Comparison of ENCODE assay signal across 16 cellular contexts in the genomic region with DNA sequence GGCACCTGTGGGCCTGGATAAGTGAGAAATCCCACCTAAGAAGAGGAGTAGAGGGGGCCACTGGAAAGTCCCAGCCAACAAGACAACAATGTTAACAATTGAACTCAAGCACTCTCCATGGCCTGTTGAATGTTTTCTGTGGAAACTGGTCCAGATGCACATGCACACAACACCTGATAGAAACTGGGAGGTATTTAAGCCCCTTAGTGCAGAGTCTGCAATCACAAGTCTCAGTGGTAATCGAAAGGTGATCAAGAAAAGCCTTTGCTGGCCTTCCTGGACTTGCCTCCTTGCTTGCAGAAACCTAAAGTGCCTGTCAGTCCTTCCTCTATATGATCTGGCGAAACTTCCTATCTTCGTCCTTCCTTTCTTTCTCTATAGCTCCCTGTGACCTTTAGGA.
"Had no signal": no experiment of that assay in that cellular context is flagged by ENCODE, and none has a peak within 500 bp of the region (broad histone marks: within the 10 kb centered on the region; RNA-seq: fewer than 3 reads in every experiment).

No MANE protein-coding gene starts in this region.

- H3K36me3 ChIP-seq: brain microvascular endothelial cell, lower lobe of right lung, ovary, thyroid gland had no signal

- H3K27ac ChIP-seq: brain microvascular endothelial cell, lower lobe of right lung, ovary, thyroid gland had no signal

- H3K27me3 ChIP-seq: brain microvascular endothelial cell, ovary, thyroid gland had no signal

- H3K4me3 ChIP-seq: lower lobe of right lung, ovary, thyroid gland had no signal

- ATAC-seq: effector memory CD8-positive, alpha-beta T cell; T-helper 17 cell; WTC11 had no signal

- H3K9me3 Mint-ChIP-seq: activated CD4-positive, alpha-beta T cell treated with anti-CD3 and anti-CD28 coated beads, Interleukin-2, amount 10 ng/mL, durations not matched to agents 7 days and 5 days; activated naive CD8-positive, alpha-beta T cell treated with anti-CD3 and anti-CD28 coated beads for 36 hours; activated T-helper 1 cell treated with anti-CD3 and anti-CD28 coated beads, Interleukin-12 subunit alpha, Interleukin-12 subunit beta, Interleukin-2, Interleukin-4 antibody, amounts not matched to agents 30 ng/mL and 10 ng/mL and 1 ng/mL, durations not matched to agents 14 hours and 24 hours and 36 hours; dendritic cell treated with granulocyte-macrophage colony-stimulating factor and Interleukin-4, amounts not matched to agents 40 ng/mL and 50 ng/mL, for 4 days; effector memory CD8-positive, alpha-beta T cell; WTC11 had no signal

- H3K27me3 Mint-ChIP-seq: activated CD4-positive, alpha-beta T cell treated with anti-CD3 and anti-CD28 coated beads, Interleukin-2, amount 10 ng/mL, durations not matched to agents 7 days and 5 days; activated naive CD8-positive, alpha-beta T cell treated with anti-CD3 and anti-CD28 coated beads for 36 hours; dendritic cell treated with granulocyte-macrophage colony-stimulating factor and Interleukin-4, amounts not matched to agents 40 ng/mL and 50 ng/mL, for 4 days; effector memory CD8-positive, alpha-beta T cell; T-helper 17 cell had no signal

- H3K4me1 ChIP-seq: lower lobe of right lung, thyroid gland had no signal

- H3K4me1 Mint-ChIP-seq: activated CD4-positive, alpha-beta T cell treated with anti-CD3 and anti-CD28 coated beads, Interleukin-2, amount 10 ng/mL, durations not matched to agents 7 days and 5 days had no signal

- DNase-seq: activated CD4-positive, alpha-beta T cell treated with anti-CD3 and anti-CD28 coated beads, Interleukin-2, amount 10 ng/mL, durations not matched to agents 7 days and 5 days; activated naive CD8-positive, alpha-beta T cell treated with anti-CD3 and anti-CD28 coated beads for 36 hours; brain microvascular endothelial cell; cerebellar nuclear complex; effector memory CD8-positive, alpha-beta T cell; foreskin melanocyte; head of caudate nucleus; lower lobe of right lung; ovary; stimulated activated CD4-positive, alpha-beta T cell treated with anti-CD3 and anti-CD28 coated beads, Interleukin-12 subunit alpha, Interleukin-12 subunit beta, amount 100 ng/mL, for 4 hours; stimulated activated CD4-positive, alpha-beta T cell treated with anti-CD3 and anti-CD28 coated beads, Interleukin-2, amount 100 ng/mL, for 24 hours; T-helper 17 cell; thyroid gland had no signal

- H3K36me3 Mint-ChIP-seq: activated naive CD8-positive, alpha-beta T cell treated with anti-CD3 and anti-CD28 coated beads for 36 hours; WTC11 had no signal

- H3K4me3 Mint-ChIP-seq: activated CD4-positive, alpha-beta T cell treated with anti-CD3 and anti-CD28 coated beads, Interleukin-2, amount 10 ng/mL, durations not matched to agents 7 days and 5 days; activated naive CD8-positive, alpha-beta T cell treated with anti-CD3 and anti-CD28 coated beads for 36 hours; activated T-helper 1 cell treated with anti-CD3 and anti-CD28 coated beads, Interleukin-12 subunit alpha, Interleukin-12 subunit beta, Interleukin-2, Interleukin-4 antibody, amounts not matched to agents 30 ng/mL and 10 ng/mL and 1 ng/mL, durations not matched to agents 14 hours and 24 hours and 36 hours; dendritic cell treated with granulocyte-macrophage colony-stimulating factor and Interleukin-4, amounts not matched to agents 40 ng/mL and 50 ng/mL, for 4 days; effector memory CD8-positive, alpha-beta T cell; T-helper 17 cell; WTC11 had no signal

- H3K27ac Mint-ChIP-seq: activated CD4-positive, alpha-beta T cell treated with anti-CD3 and anti-CD28 coated beads, Interleukin-2, amount 10 ng/mL, durations not matched to agents 7 days and 5 days; activated naive CD8-positive, alpha-beta T cell treated with anti-CD3 and anti-CD28 coated beads for 36 hours; activated T-helper 1 cell treated with anti-CD3 and anti-CD28 coated beads, Interleukin-12 subunit alpha, Interleukin-12 subunit beta, Interleukin-2, Interleukin-4 antibody, amounts not matched to agents 30 ng/mL and 10 ng/mL and 1 ng/mL, durations not matched to agents 14 hours and 24 hours and 36 hours; dendritic cell treated with granulocyte-macrophage colony-stimulating factor and Interleukin-4, amounts not matched to agents 40 ng/mL and 50 ng/mL, for 4 days; effector memory CD8-positive, alpha-beta T cell; T-helper 17 cell; WTC11 had no signal

- H3K9me3 ChIP-seq: lower lobe of right lung, ovary, thyroid gland had no signal
